ENCODE assay signal across 1 cellular context in the genomic region with DNA sequence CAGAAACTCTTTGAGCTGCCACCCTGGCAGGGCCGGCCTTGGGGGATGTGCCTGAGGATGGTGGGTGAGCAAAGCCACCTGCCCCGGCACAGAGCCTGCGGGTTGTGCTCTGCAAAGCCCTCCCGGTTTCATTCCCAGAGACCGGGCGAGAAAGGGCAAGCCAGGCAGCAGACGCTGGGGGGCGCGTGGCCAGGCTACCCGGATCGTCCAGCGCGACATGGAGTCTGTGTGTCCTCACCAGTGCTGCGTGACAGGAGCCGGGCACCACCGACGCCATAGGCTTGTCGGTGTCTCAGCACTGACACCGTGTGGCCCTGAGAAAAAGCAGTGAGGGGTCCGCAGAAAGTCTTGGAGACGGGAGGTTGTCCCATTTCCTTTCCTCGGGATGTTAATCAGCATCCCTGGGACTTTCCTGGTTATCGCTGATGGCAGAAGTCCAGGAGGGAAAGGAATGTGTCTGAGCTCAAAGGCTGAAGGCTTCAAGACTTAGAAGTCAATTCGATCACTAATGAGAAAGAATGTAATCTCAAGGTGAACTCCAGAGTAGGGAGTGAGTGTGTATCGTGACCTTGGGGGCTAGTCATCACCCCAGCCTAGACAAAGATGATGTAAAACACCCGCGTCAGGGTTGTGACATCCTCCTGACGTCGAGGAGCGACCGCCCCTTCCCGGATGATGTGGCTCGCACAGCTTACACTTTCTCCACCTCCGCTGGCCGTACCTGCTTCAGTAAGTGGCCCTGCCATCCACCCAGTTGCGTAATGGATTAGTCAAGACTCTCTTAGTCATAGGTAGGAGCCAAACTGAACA.
A peak's percentile ranks its signal among the peaks of the same experiment; 100 is the strongest.
TF ChIP-seq lines count a peak whose summit lies in the region.

No MANE protein-coding gene starts in this region.

TF ChIP-seq in HepG2, 621 proteins besides CTCF, POLR2A, EP300 and RAD21 (continued from another document and continues in another):
- TF ChIP-seq, protein P1, sequence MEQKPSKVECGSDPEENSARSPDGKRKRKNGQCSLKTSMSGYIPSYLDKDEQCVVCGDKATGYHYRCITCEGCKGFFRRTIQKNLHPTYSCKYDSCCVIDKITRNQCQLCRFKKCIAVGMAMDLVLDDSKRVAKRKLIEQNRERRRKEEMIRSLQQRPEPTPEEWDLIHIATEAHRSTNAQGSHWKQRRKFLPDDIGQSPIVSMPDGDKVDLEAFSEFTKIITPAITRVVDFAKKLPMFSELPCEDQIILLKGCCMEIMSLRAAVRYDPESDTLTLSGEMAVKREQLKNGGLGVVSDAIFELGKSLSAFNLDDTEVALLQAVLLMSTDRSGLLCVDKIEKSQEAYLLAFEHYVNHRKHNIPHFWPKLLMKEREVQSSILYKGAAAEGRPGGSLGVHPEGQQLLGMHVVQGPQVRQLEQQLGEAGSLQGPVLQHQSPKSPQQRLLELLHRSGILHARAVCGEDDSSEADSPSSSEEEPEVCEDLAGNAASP (CRISPR knock-in tag; IDR thresholded peaks at IDR 0.05; ENCODE audit: borderline replicate concordance) = peak; percentile 65; the same call in 1 of the 2 replicates
- TF ChIP-seq ZNF574 (CRISPR knock-in tag; IDR thresholded peaks at IDR 0.05) (peak; percentile 58), ZNF678 (CRISPR knock-in tag; IDR thresholded peaks at IDR 0.05) (no peak), NRL (CRISPR knock-in tag; IDR thresholded peaks at IDR 0.05; ENCODE audit: borderline replicate concordance) (no peak; the same call in 1 of the 2 replicates), ZNF792 (CRISPR knock-in tag; IDR thresholded peaks at IDR 0.05) (0 out of 2 replicates have a peak, but pooled peaks have one; percentile 48), ELF1 (CRISPR knock-in tag; IDR thresholded peaks at IDR 0.05) (peak; percentile 47; the same call in 1 of the 2 replicates), ZFP37 (CRISPR knock-in tag; IDR thresholded peaks at IDR 0.05; ENCODE audit: borderline replicate concordance) (no peak), GATA4 (IDR thresholded peaks at IDR 0.05; ENCODE audit: borderline replicate concordance, low read depth) (no peak), ZNF350 (CRISPR knock-in tag; IDR thresholded peaks at IDR 0.05; ENCODE audit: borderline replicate concordance, low read depth) (peak; percentile 62; the same call in 1 of the 2 replicates), ZNF781 (CRISPR knock-in tag; IDR thresholded peaks at IDR 0.05; ENCODE audit: borderline replicate concordance, not compliant biosample characterization) (no peak), HOXA5 (CRISPR knock-in tag; IDR thresholded peaks at IDR 0.05) (no peak), NKX3-1 (CRISPR knock-in tag; IDR thresholded peaks at IDR 0.05) (no peak), TAF15 (IDR thresholded peaks at IDR 0.05; ENCODE audit: low read depth, low read length, poor library complexity, severe bottlenecking) (no peak), ZBTB42 (CRISPR knock-in tag; IDR thresholded peaks at IDR 0.05) (no peak), RBM22 (optimal IDR thresholded peaks at IDR 0.05; ENCODE audit: low read length) (no peak), HIVEP1 (CRISPR knock-in tag; IDR thresholded peaks at IDR 0.05) (no peak), ZNF883 (CRISPR knock-in tag; IDR thresholded peaks at IDR 0.05; ENCODE audit: not compliant biosample characterization) (no peak), KMT2A (CRISPR knock-in tag; IDR thresholded peaks at IDR 0.05) (0 out of 2 replicates have a peak, but pooled peaks have one; percentile 44), CEBPB (IDR thresholded peaks at IDR 0.05; ENCODE audit: borderline replicate concordance, low read depth, low read length) (peak; percentile 92), ZBTB7A (CRISPR knock-in tag; IDR thresholded peaks at IDR 0.05) (no peak), ZNF124 (CRISPR knock-in tag; IDR thresholded peaks at IDR 0.05) (peak; percentile 86; the same call in 1 of the 2 replicates), ZNF543 (CRISPR knock-in tag; IDR thresholded peaks at IDR 0.05) (peak; percentile 47; the same call in 1 of the 2 replicates), ARID2 (CRISPR knock-in tag; IDR thresholded peaks at IDR 0.05; ENCODE audit: borderline replicate concordance) (no peak), HOXA7 (CRISPR knock-in tag; IDR thresholded peaks at IDR 0.05) (no peak), HMGXB3 (CRISPR knock-in tag; IDR thresholded peaks at IDR 0.05; ENCODE audit: borderline replicate concordance) (no peak), ATF7-NPFF (CRISPR knock-in tag; IDR thresholded peaks at IDR 0.05; ENCODE audit: low read depth) (peak; percentile 51; the same call in 1 of the 2 replicates), FOXC1 (CRISPR knock-in tag; IDR thresholded peaks at IDR 0.05; ENCODE audit: borderline replicate concordance) (peak; percentile 43; the same call in 1 of the 2 replicates), BHLHE40 (IDR thresholded peaks at IDR 0.05; ENCODE audit: low read length) (no peak), ZNF432 (CRISPR knock-in tag; IDR thresholded peaks at IDR 0.05; ENCODE audit: borderline replicate concordance) (no peak), GATAD2A (CRISPR knock-in tag; IDR thresholded peaks at IDR 0.05) (peak; percentile 59; the same call in 1 of the 2 replicates), MAZ (IDR thresholded peaks at IDR 0.05; ENCODE audit: borderline replicate concordance, low read depth, low read length) (no peak), MAZ (CRISPR knock-in tag; IDR thresholded peaks at IDR 0.05; ENCODE audit: low read depth) (peak; percentile 72), ZNF430 (CRISPR knock-in tag; IDR thresholded peaks at IDR 0.05) (peak; percentile 54; the same call in 1 of the 2 replicates), SIX4 (CRISPR knock-in tag; IDR thresholded peaks at IDR 0.05) (0 out of 2 replicates have a peak, but pooled peaks have one; percentile 36)
- TF ChIP-seq, protein P2, sequence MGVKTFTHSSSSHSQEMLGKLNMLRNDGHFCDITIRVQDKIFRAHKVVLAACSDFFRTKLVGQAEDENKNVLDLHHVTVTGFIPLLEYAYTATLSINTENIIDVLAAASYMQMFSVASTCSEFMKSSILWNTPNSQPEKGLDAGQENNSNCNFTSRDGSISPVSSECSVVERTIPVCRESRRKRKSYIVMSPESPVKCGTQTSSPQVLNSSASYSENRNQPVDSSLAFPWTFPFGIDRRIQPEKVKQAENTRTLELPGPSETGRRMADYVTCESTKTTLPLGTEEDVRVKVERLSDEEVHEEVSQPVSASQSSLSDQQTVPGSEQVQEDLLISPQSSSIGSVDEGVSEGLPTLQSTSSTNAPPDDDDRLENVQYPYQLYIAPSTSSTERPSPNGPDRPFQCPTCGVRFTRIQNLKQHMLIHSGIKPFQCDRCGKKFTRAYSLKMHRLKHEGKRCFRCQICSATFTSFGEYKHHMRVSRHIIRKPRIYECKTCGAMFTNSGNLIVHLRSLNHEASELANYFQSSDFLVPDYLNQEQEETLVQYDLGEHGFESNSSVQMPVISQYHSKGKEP (CRISPR knock-in tag; IDR thresholded peaks at IDR 0.05) = no peak
- TF ChIP-seq, protein P3, sequence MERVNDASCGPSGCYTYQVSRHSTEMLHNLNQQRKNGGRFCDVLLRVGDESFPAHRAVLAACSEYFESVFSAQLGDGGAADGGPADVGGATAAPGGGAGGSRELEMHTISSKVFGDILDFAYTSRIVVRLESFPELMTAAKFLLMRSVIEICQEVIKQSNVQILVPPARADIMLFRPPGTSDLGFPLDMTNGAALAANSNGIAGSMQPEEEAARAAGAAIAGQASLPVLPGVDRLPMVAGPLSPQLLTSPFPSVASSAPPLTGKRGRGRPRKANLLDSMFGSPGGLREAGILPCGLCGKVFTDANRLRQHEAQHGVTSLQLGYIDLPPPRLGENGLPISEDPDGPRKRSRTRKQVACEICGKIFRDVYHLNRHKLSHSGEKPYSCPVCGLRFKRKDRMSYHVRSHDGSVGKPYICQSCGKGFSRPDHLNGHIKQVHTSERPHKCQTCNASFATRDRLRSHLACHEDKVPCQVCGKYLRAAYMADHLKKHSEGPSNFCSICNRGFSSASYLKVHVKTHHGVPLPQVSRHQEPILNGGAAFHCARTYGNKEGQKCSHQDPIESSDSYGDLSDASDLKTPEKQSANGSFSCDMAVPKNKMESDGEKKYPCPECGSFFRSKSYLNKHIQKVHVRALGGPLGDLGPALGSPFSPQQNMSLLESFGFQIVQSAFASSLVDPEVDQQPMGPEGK (CRISPR knock-in tag; IDR thresholded peaks at IDR 0.05) = 0 out of 2 replicates have a peak, but pooled peaks have one; percentile 40
- TF ChIP-seq, protein P4, sequence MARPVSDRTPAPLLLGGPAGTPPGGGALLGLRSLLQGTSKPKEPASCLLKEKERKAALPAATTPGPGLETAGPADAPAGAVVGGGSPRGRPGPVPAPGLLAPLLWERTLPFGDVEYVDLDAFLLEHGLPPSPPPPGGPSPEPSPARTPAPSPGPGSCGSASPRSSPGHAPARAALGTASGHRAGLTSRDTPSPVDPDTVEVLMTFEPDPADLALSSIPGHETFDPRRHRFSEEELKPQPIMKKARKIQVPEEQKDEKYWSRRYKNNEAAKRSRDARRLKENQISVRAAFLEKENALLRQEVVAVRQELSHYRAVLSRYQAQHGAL (CRISPR knock-in tag; IDR thresholded peaks at IDR 0.05; ENCODE audit: not compliant biosample characterization) = no peak
- TF ChIP-seq, protein P5, sequence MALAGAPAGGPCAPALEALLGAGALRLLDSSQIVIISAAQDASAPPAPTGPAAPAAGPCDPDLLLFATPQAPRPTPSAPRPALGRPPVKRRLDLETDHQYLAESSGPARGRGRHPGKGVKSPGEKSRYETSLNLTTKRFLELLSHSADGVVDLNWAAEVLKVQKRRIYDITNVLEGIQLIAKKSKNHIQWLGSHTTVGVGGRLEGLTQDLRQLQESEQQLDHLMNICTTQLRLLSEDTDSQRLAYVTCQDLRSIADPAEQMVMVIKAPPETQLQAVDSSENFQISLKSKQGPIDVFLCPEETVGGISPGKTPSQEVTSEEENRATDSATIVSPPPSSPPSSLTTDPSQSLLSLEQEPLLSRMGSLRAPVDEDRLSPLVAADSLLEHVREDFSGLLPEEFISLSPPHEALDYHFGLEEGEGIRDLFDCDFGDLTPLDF (CRISPR knock-in tag; IDR thresholded peaks at IDR 0.05) = no peak
- TF ChIP-seq, protein P6, sequence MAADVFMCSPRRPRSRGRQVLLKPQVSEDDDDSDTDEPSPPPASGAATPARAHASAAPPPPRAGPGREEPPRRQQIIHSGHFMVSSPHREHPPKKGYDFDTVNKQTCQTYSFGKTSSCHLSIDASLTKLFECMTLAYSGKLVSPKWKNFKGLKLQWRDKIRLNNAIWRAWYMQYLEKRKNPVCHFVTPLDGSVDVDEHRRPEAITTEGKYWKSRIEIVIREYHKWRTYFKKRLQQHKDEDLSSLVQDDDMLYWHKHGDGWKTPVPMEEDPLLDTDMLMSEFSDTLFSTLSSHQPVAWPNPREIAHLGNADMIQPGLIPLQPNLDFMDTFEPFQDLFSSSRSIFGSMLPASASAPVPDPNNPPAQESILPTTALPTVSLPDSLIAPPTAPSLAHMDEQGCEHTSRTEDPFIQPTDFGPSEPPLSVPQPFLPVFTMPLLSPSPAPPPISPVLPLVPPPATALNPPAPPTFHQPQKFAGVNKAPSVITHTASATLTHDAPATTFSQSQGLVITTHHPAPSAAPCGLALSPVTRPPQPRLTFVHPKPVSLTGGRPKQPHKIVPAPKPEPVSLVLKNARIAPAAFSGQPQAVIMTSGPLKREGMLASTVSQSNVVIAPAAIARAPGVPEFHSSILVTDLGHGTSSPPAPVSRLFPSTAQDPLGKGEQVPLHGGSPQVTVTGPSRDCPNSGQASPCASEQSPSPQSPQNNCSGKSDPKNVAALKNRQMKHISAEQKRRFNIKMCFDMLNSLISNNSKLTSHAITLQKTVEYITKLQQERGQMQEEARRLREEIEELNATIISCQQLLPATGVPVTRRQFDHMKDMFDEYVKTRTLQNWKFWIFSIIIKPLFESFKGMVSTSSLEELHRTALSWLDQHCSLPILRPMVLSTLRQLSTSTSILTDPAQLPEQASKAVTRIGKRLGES (CRISPR knock-in tag; IDR thresholded peaks at IDR 0.05; ENCODE audit: borderline replicate concordance) = no peak
